ENCODE assay signal across 1 cellular context in genomic region chr14:24096545-24097181, GRCh38.
TF ChIP-seq lines count a peak whose summit lies in the region.

No MANE protein-coding gene starts in this region.

TF ChIP-seq in HepG2, 621 proteins besides CTCF, POLR2A, EP300 and RAD21 (continued from another document and continues in another):
- TF ChIP-seq ZNF639 (CRISPR knock-in tag; conservative IDR thresholded peaks at IDR 0.05) (no peak), ZKSCAN5 (CRISPR knock-in tag; IDR thresholded peaks at IDR 0.05) (peak; percentile 45; the same call in 1 of the 2 replicates), SOX6 (IDR thresholded peaks at IDR 0.05) (no peak), SOX6 (CRISPR knock-in tag; IDR thresholded peaks at IDR 0.05) (peak; percentile 42; the same call in 1 of the 2 replicates), POGK (CRISPR knock-in tag; conservative IDR thresholded peaks at IDR 0.05) (peak; percentile 37; the same call in 1 of the 2 replicates), REL (CRISPR knock-in tag; conservative IDR thresholded peaks at IDR 0.05) (no peak), SCMH1 (CRISPR knock-in tag; IDR thresholded peaks at IDR 0.05; ENCODE audit: borderline replicate concordance) (no peak), TARDBP (CRISPR knock-in tag; IDR thresholded peaks at IDR 0.05) (peak; percentile 65; the same call in 1 of the 2 replicates), ELK4 (CRISPR knock-in tag; IDR thresholded peaks at IDR 0.05; ENCODE audit: borderline replicate concordance) (no peak), PHF5A (CRISPR knock-in tag; IDR thresholded peaks at IDR 0.05; ENCODE audit: low read depth, unreplicated experiment) (no peak), SALL2 (CRISPR knock-in tag; IDR thresholded peaks at IDR 0.05) (0 out of 2 replicates have a peak, but pooled peaks have one; percentile 25), CHCHD3 (CRISPR knock-in tag; IDR thresholded peaks at IDR 0.05) (peak; percentile 85; the same call in 1 of the 2 replicates), ZNF343 (CRISPR knock-in tag; IDR thresholded peaks at IDR 0.05) (0 out of 2 replicates have a peak, but pooled peaks have one; percentile 65), IRF9 (CRISPR knock-in tag; IDR thresholded peaks at IDR 0.05; ENCODE audit: borderline replicate concordance) (peak; percentile 78; the same call in 1 of the 2 replicates), AKAP8 (CRISPR knock-in tag; IDR thresholded peaks at IDR 0.05) (peak; percentile 87; the same call in 1 of the 2 replicates), ZNF768 (CRISPR knock-in tag; IDR thresholded peaks at IDR 0.05) (peak; percentile 73; the same call in 1 of the 2 replicates), RXRB (CRISPR knock-in tag; IDR thresholded peaks at IDR 0.05; ENCODE audit: borderline replicate concordance) (no peak), ZNF326 (CRISPR knock-in tag; IDR thresholded peaks at IDR 0.05; ENCODE audit: borderline replicate concordance) (peak; percentile 58; the same call in 1 of the 2 replicates), FOXC1 (CRISPR knock-in tag; IDR thresholded peaks at IDR 0.05; ENCODE audit: borderline replicate concordance) (no peak), ZNF574 (CRISPR knock-in tag; IDR thresholded peaks at IDR 0.05) (peak; percentile 27; the same call in 1 of the 2 replicates), HINFP (CRISPR knock-in tag; IDR thresholded peaks at IDR 0.05; ENCODE audit: low read depth) (no peak; the same call in 1 of the 2 replicates), ZNF839 (CRISPR knock-in tag; IDR thresholded peaks at IDR 0.05; ENCODE audit: borderline replicate concordance) (peak; percentile 23; the same call in 1 of the 2 replicates), MEF2D (CRISPR knock-in tag; IDR thresholded peaks at IDR 0.05) (peak; percentile 3; the same call in 1 of the 2 replicates), TEAD3 (CRISPR knock-in tag; optimal IDR thresholded peaks at IDR 0.05; ENCODE audit: borderline replicate concordance) (peak; percentile 64), ZNF704 (CRISPR knock-in tag; IDR thresholded peaks at IDR 0.05; ENCODE audit: borderline replicate concordance) (no peak; the same call in 1 of the 2 replicates), ZNF687 (CRISPR knock-in tag; IDR thresholded peaks at IDR 0.05) (peak; percentile 43; the same call in 1 of the 2 replicates), ATF6 (CRISPR knock-in tag; conservative IDR thresholded peaks at IDR 0.05) (no peak), ZNF282 (IDR thresholded peaks at IDR 0.05; ENCODE audit: partially characterized antibody) (no peak), HHEX (CRISPR knock-in tag; IDR thresholded peaks at IDR 0.05) (no peak), KLF9 (CRISPR knock-in tag; IDR thresholded peaks at IDR 0.05; ENCODE audit: low read depth) (0 out of 2 replicates have a peak, but pooled peaks have one; percentile 11), SSRP1 (CRISPR knock-in tag; IDR thresholded peaks at IDR 0.05) (peak; percentile 97), ARHGAP35 (CRISPR knock-in tag; IDR thresholded peaks at IDR 0.05; ENCODE audit: borderline replicate concordance) (0 out of 2 replicates have a peak, but pooled peaks have one; percentile 10), UBTF (CRISPR knock-in tag; IDR thresholded peaks at IDR 0.05) (peak; percentile 14; the same call in 1 of the 2 replicates), ZZZ3 (CRISPR knock-in tag; IDR thresholded peaks at IDR 0.05; ENCODE audit: borderline replicate concordance) (0 out of 2 replicates have a peak, but pooled peaks have one; percentile 27), PAF1 (CRISPR knock-in tag; IDR thresholded peaks at IDR 0.05) (peak; percentile 98), ETV5 (CRISPR knock-in tag; IDR thresholded peaks at IDR 0.05; ENCODE audit: borderline replicate concordance) (peak; percentile 11; the same call in 1 of the 2 replicates), GATAD1 (CRISPR knock-in tag; IDR thresholded peaks at IDR 0.05) (peak; percentile 21; the same call in 1 of the 2 replicates), ZNF143 (CRISPR knock-in tag; IDR thresholded peaks at IDR 0.05) (0 out of 2 replicates have a peak, but pooled peaks have one; percentile 37), EEA1 (CRISPR knock-in tag; IDR thresholded peaks at IDR 0.05; ENCODE audit: borderline replicate concordance) (peak; percentile 91)
